18 cellular contexts compared by ENCODE assay signal in the genomic region with DNA sequence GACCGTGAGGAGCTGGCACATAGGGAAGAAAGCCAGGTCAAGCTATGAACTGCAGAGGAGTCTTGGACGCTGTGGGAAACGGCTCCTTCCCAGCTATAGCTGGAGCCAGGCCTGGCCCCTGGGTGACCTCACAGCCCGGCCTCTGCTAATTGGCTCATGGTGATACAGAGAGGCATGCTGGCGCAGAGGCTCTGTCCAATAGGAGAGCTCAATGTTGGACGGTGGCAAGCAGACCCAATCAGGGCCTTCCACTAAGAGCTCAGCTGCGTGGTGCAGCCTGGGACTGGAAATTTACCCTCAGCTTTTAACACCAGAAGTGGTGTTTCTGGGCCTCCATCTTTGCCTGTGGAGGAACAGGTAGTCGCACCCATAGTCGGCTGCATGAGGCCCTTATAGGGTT.
DNase-seq lines count a peak whose midpoint lies in the region; ATAC-seq, FAIRE-seq and TF ChIP-seq lines count a peak whose summit lies in the region.
"Had no signal": no experiment of that assay in that cellular context is flagged by ENCODE, and none has a peak within 500 bp of the region (broad histone marks: within the 10 kb centered on the region; RNA-seq: fewer than 3 reads in every experiment).

No MANE protein-coding gene starts in this region.

- H3K27me3 ChIP-seq in Karpas-422 (ENCODE audit: low read length) (no peaks in the 10 kb centered on the region), K562 (ENCODE audit: control insufficient read depth in 2 of 2, insufficient read depth in 2 of 2, low read length in 2 of 2) (peaks cover 8 to 23% of the 10 kb centered on the region in 2 experiments; a peak in 4 of 5 replicates), spleen (replicated peaks in 1 of 7) (peaks cover 0 to 23% (median 0%) of the 10 kb centered on the region in 7 donors), colonic mucosa (no peaks in the 10 kb centered on the region)
- H3K27me3 ChIP-seq: Peyer's patch had no signal

- FAIRE-seq in K562 (lab: Jason Lieb, UNC): peak; percentile 52
- FAIRE-seq: GM12892 had no signal

- H3K4me1 ChIP-seq in Karpas-422 (ENCODE audit: low read length): no peaks in the 10 kb centered on the region
- H3K4me1 ChIP-seq in K562 (replicated peaks in 1 of 2; ENCODE audit: control insufficient read depth in 2 of 2, insufficient read depth in 2 of 2, low read length in 2 of 2): peaks cover 4 to 9% of the 10 kb centered on the region in 2 experiments; a peak in 3 of 5 replicates
- peaks cover 0 to 19% (median 0%) of the 10 kb centered on the region in 6 donors for H3K4me1 ChIP-seq in spleen
- no peaks in the 10 kb centered on the region for H3K4me1 ChIP-seq in colonic mucosa
- H3K4me1 ChIP-seq: Peyer's patch had no signal

- TF ChIP-seq POLR2A in K562 (conservative IDR thresholded peaks at IDR 0.05) (no peak), spleen (IDR thresholded peaks at IDR 0.05) (no peak)

- no peaks in the 10 kb centered on the region for H3K9me1 ChIP-seq in K562 (ENCODE audit: control insufficient read depth, insufficient read depth, low read length)

- no peaks in the 10 kb centered on the region for H3K9me2 ChIP-seq in Karpas-422 (replicated peaks; ENCODE audit: insufficient read depth, low read length)

- H3K4me2 ChIP-seq in Karpas-422 (ENCODE audit: low read depth, low read length, poor library complexity, severe bottlenecking) (no peak overlapping the region), K562 (ENCODE audit: insufficient read depth, low read length) (peak overlapping the region; percentile 62)

- no peaks in the 10 kb centered on the region for H3K36me3 ChIP-seq in Karpas-422 (ENCODE audit: insufficient read depth, low read length)
- no peaks in the 10 kb centered on the region for H3K36me3 ChIP-seq in K562 (ENCODE audit: control insufficient read depth, insufficient read depth, low read length)
- no peaks in the 10 kb centered on the region for H3K36me3 ChIP-seq in spleen
- H3K36me3 ChIP-seq in colonic mucosa: no peaks in the 10 kb centered on the region
- H3K36me3 ChIP-seq: Peyer's patch had no signal

- H2AFZ ChIP-seq in Karpas-422 (ENCODE audit: low read length) (no peak overlapping the region), K562 (ENCODE audit: low read depth, low read length) (peak overlapping the region; percentile 67)

- intact Hi-C loops in K562 (cut with micrococcal nuclease) (no loop called here), spleen (cut with DNase I; ENCODE audit: low total_unique reads) (no loop called here), colonic mucosa (cut with DNase I) (no loop called here)

- H4K20me1 ChIP-seq in Karpas-422 (ENCODE audit: insufficient read depth, low read depth, low read length): no peaks in the 10 kb centered on the region
- H4K20me1 ChIP-seq in K562 (replicated peaks; ENCODE audit: control insufficient read depth, insufficient read depth, low read length): no peaks in the 10 kb centered on the region

- POLR2A ChIA-PET in K562 (lab: Yijun Ruan, JAX): interaction anchor here (0.6 to 1.3 kb wide), 6 partner anchors 9 to 876 kb away, joined by 3 to 4 read pairs (median 3); no protein-coding TSS in a partner anchor

- H3K4me3 ChIP-seq in Karpas-422 (ENCODE audit: low read length) (no peak overlapping the region), K562 (no peak overlapping the region), spleen (no peak overlapping the region), colonic mucosa (no peak overlapping the region)
- H3K4me3 ChIP-seq: Peyer's patch had no signal

- no TSS peak for BruUV-seq in K562 (replicated peaks; lab: Mats Ljungman, UMichigan)

- no peak for TF ChIP-seq CTCF in K562 (IDR thresholded peaks at IDR 0.05 in 2 of 3, conservative IDR thresholded peaks at IDR 0.05 in 1 of 3; ENCODE audit: insufficient read depth in 2 of 3, low read depth in 1 of 3, low read length in 3 of 3)
- no peak for TF ChIP-seq CTCF in spleen (IDR thresholded peaks at IDR 0.05 in 8 of 11, conservative IDR thresholded peaks at IDR 0.05 in 3 of 11)
- TF ChIP-seq CTCF in colonic mucosa (IDR thresholded peaks at IDR 0.05): no peak

- 29% methylated on average over 9 of the region's 9 CpGs for WGBS in K562 (ENCODE audit: insufficient coverage, low coverage, missing lambda C conversion rate)
- 83 to 92% (median 85%) methylated on average over 9 of the region's 9 CpGs for WGBS in spleen, 5 donors

- no peak overlapping the region for H3K27ac ChIP-seq in Karpas-422 (ENCODE audit: low read length)
- H3K27ac ChIP-seq in K562 (ENCODE audit: extremely low read depth, low read depth, low read length): no peak overlapping the region
- H3K27ac ChIP-seq in spleen: peak overlapping the region in 6 of 8 donors; percentile 28 to 86 (median 60)
- H3K27ac ChIP-seq in colonic mucosa: no peak overlapping the region
- H3K27ac ChIP-seq: C4-2B, Peyer's patch had no signal

- H3K9me3 ChIP-seq in Karpas-422 (ENCODE audit: low read length) (no peaks in the 10 kb centered on the region), K562 (replicated peaks; ENCODE audit: control insufficient read depth, insufficient read depth, low read depth, low read length) (no peaks in the 10 kb centered on the region), spleen (no peaks in the 10 kb centered on the region), colonic mucosa (no peaks in the 10 kb centered on the region)
- H3K9me3 ChIP-seq: Peyer's patch had no signal

- CTCF ChIA-PET in K562 (lab: Yijun Ruan, JAX; ENCODE audit: low intra/inter-chr PET ratio): no interaction called here

- DNase-seq in activated CD4-positive, alpha-beta T cell treated with anti-CD3 and anti-CD28 coated beads for 48 hours: peak; percentile 11
- DNase-seq in activated CD4-positive, alpha-beta T cell treated with anti-CD3 and anti-CD28 coated beads, Interleukin-2, amount 50 U/mL, for 1 hour: no peak
- peak; percentile 40 for DNase-seq in Karpas-422
- DNase-seq in K562 (ENCODE audit: extremely low read depth in 1 of 4, low spot score in 3 of 4): peak; percentile 57 to 87 (median 81)
- DNase-seq in spleen: no peak
- DNase-seq in colonic mucosa: no peak
- DNase-seq in NCI-H526 (lab: John Stamatoyannopoulos, UW): no peak
- DNase-seq: GF-D8, HFFc6, IMR-90, NCI-H1930, NCI-H2171 treated with DMSO at 0.1 percent for 48 hours, NCI-H446 treated with DMSO at 0.1 percent for 48 hours, NCI-H748 treated with DMSO at 0.1 percent for 48 hours, Peyer's patch had no signal

- in situ Hi-C loops in K562 (cut with MboI): no loop called here

- ATAC-seq in K562: peak; percentile 92
- ATAC-seq: Right ventricle myocardium inferior had no signal

- H3K9ac ChIP-seq in Karpas-422 (ENCODE audit: low read length) (no peak overlapping the region), K562 (ENCODE audit: insufficient read depth in 1 of 2, low read depth in 2 of 2, low read length in 2 of 2) (no peak overlapping the region), colonic mucosa (ENCODE audit: low read depth in 2 of 2, low read length in 2 of 2) (no peak overlapping the region)

- H3K79me2 ChIP-seq in Karpas-422 (ENCODE audit: low read length): no peaks in the 10 kb centered on the region
- no peaks in the 10 kb centered on the region for H3K79me2 ChIP-seq in K562 (ENCODE audit: control insufficient read depth, insufficient read depth, low read length)

- no peak for TF ChIP-seq RAD21 in K562 (CRISPR knock-in tag; conservative IDR thresholded peaks at IDR 0.05 in 1 of 2, IDR thresholded peaks at IDR 0.05 in 1 of 2)

- TF ChIP-seq EP300 in K562 (IDR thresholded peaks at IDR 0.05; ENCODE audit: low read length): no peak

TF ChIP-seq in K562, 482 proteins besides CTCF, POLR2A, EP300 and RAD21 (continues in another document):
- TF ChIP-seq NR2C1 (IDR thresholded peaks at IDR 0.05) (no peak), NR2C1 (tag; IDR thresholded peaks at IDR 0.05) (0 out of 2 replicates have a peak, but pooled peaks have one; percentile 13), YY1 (IDR thresholded peaks at IDR 0.05; ENCODE audit: borderline replicate concordance in 1 of 3, control insufficient read depth in 1 of 3, extremely low read depth in 1 of 3, insufficient read depth in 3 of 3, insufficient read length in 1 of 3, insufficient replicate concordance in 2 of 3, low read depth in 1 of 3, low read length in 2 of 3) (no peak)
- TF ChIP-seq, protein P1, sequence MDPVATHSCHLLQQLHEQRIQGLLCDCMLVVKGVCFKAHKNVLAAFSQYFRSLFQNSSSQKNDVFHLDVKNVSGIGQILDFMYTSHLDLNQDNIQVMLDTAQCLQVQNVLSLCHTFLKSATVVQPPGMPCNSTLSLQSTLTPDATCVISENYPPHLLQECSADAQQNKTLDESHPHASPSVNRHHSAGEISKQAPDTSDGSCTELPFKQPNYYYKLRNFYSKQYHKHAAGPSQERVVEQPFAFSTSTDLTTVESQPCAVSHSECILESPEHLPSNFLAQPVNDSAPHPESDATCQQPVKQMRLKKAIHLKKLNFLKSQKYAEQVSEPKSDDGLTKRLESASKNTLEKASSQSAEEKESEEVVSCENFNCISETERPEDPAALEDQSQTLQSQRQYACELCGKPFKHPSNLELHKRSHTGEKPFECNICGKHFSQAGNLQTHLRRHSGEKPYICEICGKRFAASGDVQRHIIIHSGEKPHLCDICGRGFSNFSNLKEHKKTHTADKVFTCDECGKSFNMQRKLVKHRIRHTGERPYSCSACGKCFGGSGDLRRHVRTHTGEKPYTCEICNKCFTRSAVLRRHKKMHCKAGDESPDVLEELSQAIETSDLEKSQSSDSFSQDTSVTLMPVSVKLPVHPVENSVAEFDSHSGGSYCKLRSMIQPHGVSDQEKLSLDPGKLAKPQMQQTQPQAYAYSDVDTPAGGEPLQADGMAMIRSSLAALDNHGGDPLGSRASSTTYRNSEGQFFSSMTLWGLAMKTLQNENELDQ (CRISPR knock-in tag; IDR thresholded peaks at IDR 0.05; ENCODE audit: borderline replicate concordance): no peak
- TF ChIP-seq, protein P2, sequence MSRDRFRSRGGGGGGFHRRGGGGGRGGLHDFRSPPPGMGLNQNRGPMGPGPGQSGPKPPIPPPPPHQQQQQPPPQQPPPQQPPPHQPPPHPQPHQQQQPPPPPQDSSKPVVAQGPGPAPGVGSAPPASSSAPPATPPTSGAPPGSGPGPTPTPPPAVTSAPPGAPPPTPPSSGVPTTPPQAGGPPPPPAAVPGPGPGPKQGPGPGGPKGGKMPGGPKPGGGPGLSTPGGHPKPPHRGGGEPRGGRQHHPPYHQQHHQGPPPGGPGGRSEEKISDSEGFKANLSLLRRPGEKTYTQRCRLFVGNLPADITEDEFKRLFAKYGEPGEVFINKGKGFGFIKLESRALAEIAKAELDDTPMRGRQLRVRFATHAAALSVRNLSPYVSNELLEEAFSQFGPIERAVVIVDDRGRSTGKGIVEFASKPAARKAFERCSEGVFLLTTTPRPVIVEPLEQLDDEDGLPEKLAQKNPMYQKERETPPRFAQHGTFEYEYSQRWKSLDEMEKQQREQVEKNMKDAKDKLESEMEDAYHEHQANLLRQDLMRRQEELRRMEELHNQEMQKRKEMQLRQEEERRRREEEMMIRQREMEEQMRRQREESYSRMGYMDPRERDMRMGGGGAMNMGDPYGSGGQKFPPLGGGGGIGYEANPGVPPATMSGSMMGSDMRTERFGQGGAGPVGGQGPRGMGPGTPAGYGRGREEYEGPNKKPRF (IDR thresholded peaks at IDR 0.05; ENCODE audit: low read depth, low read length): no peak

Comparison
In these comparisons a context has a peak if more than half of its experiments do, and no peak if none do; other contexts are left out.
1. DNase-seq: peak in activated CD4-positive, alpha-beta T cell treated with anti-CD3 and anti-CD28 coated beads for 48 hours (single experiment), Karpas-422 (single experiment) and K562 (4 of 4); none in activated CD4-positive, alpha-beta T cell treated with anti-CD3 and anti-CD28 coated beads, Interleukin-2, amount 50 U/mL, for 1 hour (single experiment), spleen (single experiment), colonic mucosa (single experiment) and NCI-H526 (0 of 2).
2. H3K27ac ChIP-seq: peak in spleen (6 of 8); none in Karpas-422 (single experiment), K562 (single experiment) and colonic mucosa (single experiment).